8 cellular contexts compared by ENCODE assay signal in the genomic region with DNA sequence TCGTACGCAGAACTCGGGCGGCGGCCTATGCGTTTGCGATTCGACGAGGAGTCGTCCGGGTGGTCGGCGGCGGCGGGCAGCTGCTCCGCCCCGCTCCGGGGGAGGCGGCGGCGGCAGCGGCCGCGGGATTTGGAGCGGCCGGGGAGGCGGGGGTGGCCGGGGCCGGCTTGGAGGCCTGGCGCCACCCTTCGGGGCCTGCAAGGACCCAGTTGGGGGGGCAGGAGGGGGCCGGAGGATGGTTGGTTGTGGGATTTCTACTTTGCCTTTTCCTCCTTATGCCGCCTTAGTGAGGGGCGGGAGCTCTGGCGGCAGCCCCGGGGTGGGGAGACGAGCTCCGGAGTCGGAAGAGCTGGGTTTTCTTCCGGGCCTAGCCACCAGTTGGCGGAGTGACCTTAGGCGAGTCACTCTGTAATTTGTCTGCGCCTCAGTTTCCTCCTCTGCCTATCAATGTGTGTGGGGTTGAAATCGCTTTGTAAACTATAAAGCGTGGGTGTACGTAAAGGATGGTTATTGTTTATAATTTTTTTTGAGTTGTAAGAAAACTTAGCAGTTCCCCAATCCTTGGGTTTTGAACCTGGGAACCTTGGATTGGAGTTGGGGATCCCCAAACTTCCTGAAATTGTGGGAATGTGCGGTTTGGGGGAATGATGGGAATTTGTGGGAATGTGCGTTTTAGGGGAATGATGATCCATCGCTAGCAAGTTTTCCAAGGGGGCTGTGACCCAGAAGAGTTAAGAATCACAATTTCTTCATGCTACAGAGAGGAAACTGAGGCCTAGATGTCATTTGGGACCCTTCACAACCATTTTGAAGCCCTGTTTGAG. TPM values are rescaled to one million over a fixed set of nuclear protein-coding genes. Genes with fewer than 3 reads are reported as not detected.
DNase-seq lines count a peak whose midpoint lies in the region; ATAC-seq and TF ChIP-seq lines count a peak whose summit lies in the region.

No MANE protein-coding gene starts in this region.

- peaks cover 71% of the 10 kb centered on the region for H3K36me3 Mint-ChIP-seq in Caco-2 (ENCODE audit: insufficient read depth, unreplicated experiment)

- H3K79me1 ChIP-seq in mesendoderm (ENCODE audit: low read length): peaks cover 21% of the 10 kb centered on the region

- peaks cover 20% of the 10 kb centered on the region for H3K4me1 ChIP-seq in Caco-2
- peaks cover 24 to 34% of the 10 kb centered on the region in 2 donors for H3K4me1 ChIP-seq in duodenal mucosa (ENCODE audit: control insufficient read depth in 1 of 2, insufficient read depth in 2 of 2, low read length in 2 of 2)
- H3K4me1 ChIP-seq in mesendoderm (ENCODE audit: control insufficient read depth, low read depth, low read length): peaks cover 18% of the 10 kb centered on the region

- no peak overlapping the region for H2BK15ac ChIP-seq in mesendoderm (replicated peaks; ENCODE audit: low read depth)

- H4K5ac ChIP-seq in mesendoderm (ENCODE audit: low read length): no peak overlapping the region

- peak overlapping the region; percentile 96 for H3K4me3 Mint-ChIP-seq in Caco-2 (ENCODE audit: unreplicated experiment)
- peak overlapping the region; percentile 93 to 98 for H3K4me3 Mint-ChIP-seq in stimulated activated naive CD8-positive, alpha-beta T cell treated with anti-CD3 and anti-CD28 coated beads, Interleukin-15, amount 100 ng/mL, for 72 hours

- H2AK5ac ChIP-seq in mesendoderm (ENCODE audit: low read length): no peak overlapping the region

- H2BK120ac ChIP-seq in mesendoderm (ENCODE audit: low read depth, low read length): peak overlapping the region; percentile 54

- CTCF ChIA-PET in Caco-2 (lab: Charles Lee): interaction anchor here (0.6 to 1.9 kb wide), 7 partner anchors 95 to 323 kb away, joined by 3 to 12 read pairs (median 4); partner anchors contain the start of genes PIK3IP1 and SMTN

- peak overlapping the region; percentile 98 for H3K27ac ChIP-seq in WERI-Rb-1
- H3K27ac ChIP-seq in duodenal mucosa (ENCODE audit: low read depth, low read length): peak overlapping the region; percentile 87
- H3K27ac ChIP-seq in mesendoderm (ENCODE audit: low read depth, low read length): peak overlapping the region; percentile 94

- no peak overlapping the region for H2BK5ac ChIP-seq in mesendoderm (ENCODE audit: low read length)

- peak overlapping the region; percentile 73 for H3K4ac ChIP-seq in mesendoderm (ENCODE audit: low read depth, low read length)

- H3K56ac ChIP-seq in mesendoderm (ENCODE audit: low read length): peak overlapping the region; percentile 93

- no peaks in the 10 kb centered on the region for H3K27me3 Mint-ChIP-seq in Caco-2 (ENCODE audit: insufficient read depth, unreplicated experiment)
- H3K27me3 Mint-ChIP-seq in stimulated activated naive CD8-positive, alpha-beta T cell treated with anti-CD3 and anti-CD28 coated beads, Interleukin-15, amount 100 ng/mL, for 72 hours: no peaks in the 10 kb centered on the region

- peaks cover 78% of the 10 kb centered on the region for H3K79me2 ChIP-seq in mesendoderm (ENCODE audit: control insufficient read depth, insufficient read depth, low read length)

- intact Hi-C loops in Caco-2 (cut with micrococcal nuclease; ENCODE audit: unreplicated experiment): loop anchor here (1.0 to 10.0 kb wide), 3 partner anchors 88 to 265 kb away; no protein-coding TSS in a partner anchor

- H3K18ac ChIP-seq in mesendoderm (ENCODE audit: low read length): peak overlapping the region; percentile 98

- H4K8ac ChIP-seq in mesendoderm (ENCODE audit: low read depth, low read length): peak overlapping the region; percentile 87

- H3K9ac ChIP-seq in duodenal mucosa (ENCODE audit: low read depth in 1 of 2, low read length in 2 of 2) (peak overlapping the region; percentile 71 to 77), mesendoderm (ENCODE audit: low read length) (peak overlapping the region; percentile 86)

- H3K36me3 ChIP-seq in Caco-2 (ENCODE audit: control insufficient read depth, insufficient read depth, low read length): peaks cover 7% of the 10 kb centered on the region
- peaks cover 67% of the 10 kb centered on the region for H3K36me3 ChIP-seq in WERI-Rb-1
- H3K36me3 ChIP-seq in duodenal mucosa (ENCODE audit: control insufficient read depth in 1 of 2, insufficient read depth in 2 of 2, low read length in 2 of 2): peaks cover 32 to 39% of the 10 kb centered on the region in 2 donors
- H3K36me3 ChIP-seq in mesendoderm (ENCODE audit: control insufficient read depth, insufficient read depth, low read length): peaks cover 14% of the 10 kb centered on the region

- WGBS in mesendoderm (ENCODE audit: extremely low coverage, insufficient coverage, low lambda C conversion rate): no CpG with 5 or more reads among the region's 49 CpGs

- H3K4me3 ChIP-seq in Caco-2 (ENCODE audit: low read depth, low read length): peak overlapping the region; percentile 57
- H3K4me3 ChIP-seq in WERI-Rb-1 (ENCODE audit: low read depth, low read length): peak overlapping the region; percentile 78
- peak overlapping the region; percentile 83 to 89 for H3K4me3 ChIP-seq in duodenal mucosa (ENCODE audit: low read depth in 1 of 2, low read length in 2 of 2)
- H3K4me3 ChIP-seq in mesendoderm (ENCODE audit: low read length): peak overlapping the region; percentile 84

- DNase-seq in Caco-2: peak; percentile 43 to 60
- peak; percentile 69 for DNase-seq in GM20000 (ENCODE audit: low spot score)
- DNase-seq in HT1080 (ENCODE audit: low read depth): peak; percentile 17
- DNase-seq in WERI-Rb-1: peak; percentile 61
- peak; percentile 65 for DNase-seq in mesendoderm
- DNase-seq in stimulated activated naive CD8-positive, alpha-beta T cell treated with anti-CD3 and anti-CD28 coated beads, Interleukin-15, amount 100 ng/mL, for 72 hours: peak in 1 of 2 donors; percentile 59
- no peak for DNase-seq in cerebellar nuclear complex (lab: John Stamatoyannopoulos, UW)

- ATAC-seq in stimulated activated naive CD8-positive, alpha-beta T cell treated with anti-CD3 and anti-CD28 coated beads, Interleukin-15, amount 100 ng/mL, for 72 hours: peak; percentile 21

- H3K27me3 ChIP-seq in Caco-2 (replicated peaks; ENCODE audit: control insufficient read depth, insufficient read depth, low read length): no peaks in the 10 kb centered on the region
- H3K27me3 ChIP-seq in WERI-Rb-1 (ENCODE audit: insufficient read depth, low read depth, severe bottlenecking): no peaks in the 10 kb centered on the region
- no peaks in the 10 kb centered on the region for H3K27me3 ChIP-seq in duodenal mucosa (ENCODE audit: control insufficient read depth in 1 of 2, insufficient read depth in 2 of 2, low read length in 2 of 2)
- no peaks in the 10 kb centered on the region for H3K27me3 ChIP-seq in mesendoderm (ENCODE audit: insufficient read depth, low read length, poor library complexity)

- H3K9me3 Mint-ChIP-seq in Caco-2 (ENCODE audit: unreplicated experiment): no peaks in the 10 kb centered on the region
- peaks cover 30 to 35% of the 10 kb centered on the region in 2 donors for H3K9me3 Mint-ChIP-seq in stimulated activated naive CD8-positive, alpha-beta T cell treated with anti-CD3 and anti-CD28 coated beads, Interleukin-15, amount 100 ng/mL, for 72 hours

- H3K4me1 Mint-ChIP-seq in Caco-2 (ENCODE audit: low read depth, unreplicated experiment): no peaks in the 10 kb centered on the region
- H3K4me1 Mint-ChIP-seq in stimulated activated naive CD8-positive, alpha-beta T cell treated with anti-CD3 and anti-CD28 coated beads, Interleukin-15, amount 100 ng/mL, for 72 hours: peaks cover 34% of the 10 kb centered on the region

- H3K27ac Mint-ChIP-seq in Caco-2 (ENCODE audit: unreplicated experiment): peak overlapping the region; percentile 98
- peak overlapping the region; percentile 93 to 98 for H3K27ac Mint-ChIP-seq in stimulated activated naive CD8-positive, alpha-beta T cell treated with anti-CD3 and anti-CD28 coated beads, Interleukin-15, amount 100 ng/mL, for 72 hours

- TF ChIP-seq CTCF in Caco-2 (IDR thresholded peaks at IDR 0.05; ENCODE audit: insufficient read depth in 1 of 2, low read depth in 1 of 2, low read length in 1 of 2, severe bottlenecking in 1 of 2, unreplicated experiment in 1 of 2): no peak
- TF ChIP-seq CTCF in GM20000 (IDR thresholded peaks at IDR 0.05; ENCODE audit: extremely low read depth, missing control alignments): no peak
- TF ChIP-seq CTCF in WERI-Rb-1 (IDR thresholded peaks at IDR 0.05; ENCODE audit: low read depth, low read length): no peak

- peak overlapping the region; percentile 63 for H3K4me2 ChIP-seq in mesendoderm (ENCODE audit: low read length)

- H3K9me3 ChIP-seq in Caco-2: no peaks in the 10 kb centered on the region
- H3K9me3 ChIP-seq in WERI-Rb-1 (ENCODE audit: severe bottlenecking): peaks cover 6% of the 10 kb centered on the region
- peaks cover 16 to 21% of the 10 kb centered on the region in 2 donors for H3K9me3 ChIP-seq in duodenal mucosa (ENCODE audit: control insufficient read depth in 1 of 2, low read length in 2 of 2)

- POLR2A ChIA-PET in Caco-2 (lab: Charles Lee): interaction anchor here (0.6 to 4.3 kb wide), 22 partner anchors 9 to 546 kb away, joined by 3 to 60 read pairs (median 4); partner anchors contain the start of genes PES1, SELENOM and SMTN

- no peak overlapping the region for H3K23ac ChIP-seq in mesendoderm (ENCODE audit: low read length)

- BruUV-seq in Caco-2 (replicated peaks; lab: Mats Ljungman, UMichigan): TSS peak; percentile 31

RNA-seq across cellular contexts. Expression of gene TUG1, which starts 0.7 kb away (rescaled TPM):
- 99.1 and 103 TPM in 2 replicates for total RNA-seq in Caco-2 (2022)
- 31.0 and 40.4 TPM in 2 replicates for total RNA-seq in HT1080 (2014; rRNA removed; shearing (Covaris generic))
- polyA plus RNA-seq in HT1080 (2015; cell fraction: cytosol; rRNA removed): 59.3 and 74.5 TPM in 2 replicates
- 215 and 232 TPM in 2 replicates for polyA plus RNA-seq in HT1080 (2015; cell fraction: nucleus; rRNA removed)
- polyA plus RNA-seq in mesendoderm (2013, experiment 1 of 2): 93.2 TPM
- 92.9 TPM for polyA plus RNA-seq in mesendoderm (2013, experiment 2 of 2)

RNA-seq across cellular contexts. Expression of gene MORC2, which starts 1.2 kb away (rescaled TPM):
- total RNA-seq in Caco-2 (2022): 44.9 and 49.9 TPM in 2 replicates
- 24.8 and 27.4 TPM in 2 replicates for total RNA-seq in HT1080 (2014; rRNA removed; shearing (Covaris generic))
- polyA plus RNA-seq in HT1080 (2015; cell fraction: cytosol; rRNA removed): 7.0 and 9.7 TPM in 2 replicates
- polyA plus RNA-seq in HT1080 (2015; cell fraction: nucleus; rRNA removed): 32.9 and 33.2 TPM in 2 replicates
- polyA plus RNA-seq in mesendoderm (2013, experiment 1 of 2): 48.8 TPM
- polyA plus RNA-seq in mesendoderm (2013, experiment 2 of 2): 45.1 TPM

Comparison
In these comparisons a context has a peak if more than half of its experiments do, and no peak if none do; other contexts are left out.
1. DNase-seq: peak in Caco-2 (2 of 2), GM20000 (single experiment), HT1080 (single experiment), WERI-Rb-1 (single experiment) and mesendoderm (single experiment); none in cerebellar nuclear complex (0 of 2).
2. Peak in every context shown above with its lines, with median percentiles within 50 percentile points of each other: H3K4me3 ChIP-seq and H3K27ac ChIP-seq.